Comparison of ENCODE assay signal across 8 cellular contexts in genomic region chr20:31572042-31572700, GRCh38. TPM values are rescaled to one million over a fixed set of nuclear protein-coding genes. Genes with fewer than 3 reads are reported as not detected.
DNase-seq lines count a peak whose midpoint lies in the region; ATAC-seq, FAIRE-seq and TF ChIP-seq lines count a peak whose summit lies in the region.

No MANE protein-coding gene starts in this region.

- H3K27ac ChIP-seq in astrocyte (ENCODE audit: low read depth, low read length): peak overlapping the region; percentile 83
- peak overlapping the region; percentile 73 to 97 for H3K27ac ChIP-seq in lung (ENCODE audit: low read depth in 1 of 2, low read length in 1 of 2)
- peak overlapping the region; percentile 88 to 95 for H3K27ac ChIP-seq in uterus

- H3K36me3 ChIP-seq in astrocyte (ENCODE audit: insufficient read depth, low read length): no peaks in the 10 kb centered on the region
- peaks cover 0 to 19% of the 10 kb centered on the region in 2 donors for H3K36me3 ChIP-seq in lung (ENCODE audit: control insufficient read depth in 2 of 2, insufficient read depth in 2 of 2, low read length in 2 of 2)
- no peaks in the 10 kb centered on the region for H3K36me3 ChIP-seq in uterus

- peaks cover 56% of the 10 kb centered on the region for H3K4me1 ChIP-seq in astrocyte (ENCODE audit: insufficient read depth, low read length)
- H3K4me1 ChIP-seq in lung (ENCODE audit: control insufficient read depth in 2 of 2, insufficient read depth in 2 of 2, low read length in 2 of 2): peaks cover 0 to 12% of the 10 kb centered on the region in 2 donors
- H3K4me1 ChIP-seq in uterus: peaks cover 0 to 3% of the 10 kb centered on the region in 2 donors

- H3K9me3 ChIP-seq in astrocyte (ENCODE audit: insufficient read depth, low read depth, low read length): no peaks in the 10 kb centered on the region
- no peaks in the 10 kb centered on the region for H3K9me3 ChIP-seq in lung (ENCODE audit: control insufficient read depth in 2 of 2, insufficient read depth in 1 of 2, low read length in 1 of 2)
- no peaks in the 10 kb centered on the region for H3K9me3 ChIP-seq in uterus

- no peaks in the 10 kb centered on the region for H3K9me3 Mint-ChIP-seq in astrocyte (ENCODE audit: unreplicated experiment)

- WGBS in lung, 2 donors: 20 to 24% methylated on average over 17 of the region's 17 CpGs

- H3K27me3 Mint-ChIP-seq in astrocyte (ENCODE audit: low read depth, unreplicated experiment): peaks cover under 1% of the 10 kb centered on the region

- no peak for ATAC-seq in lung (ENCODE audit: insufficient read depth, low FRiP score)

- H3K27me3 ChIP-seq in astrocyte (ENCODE audit: insufficient read depth, low read length): no peaks in the 10 kb centered on the region
- H3K27me3 ChIP-seq in lung (ENCODE audit: control insufficient read depth, insufficient read depth): no peaks in the 10 kb centered on the region
- no peaks in the 10 kb centered on the region for H3K27me3 ChIP-seq in uterus

- peak overlapping the region; percentile 79 for H3K27ac Mint-ChIP-seq in astrocyte (ENCODE audit: unreplicated experiment)

- H2AFZ ChIP-seq in astrocyte (ENCODE audit: low read depth, low read length): peak overlapping the region; percentile 8

- H3K36me3 Mint-ChIP-seq in astrocyte (ENCODE audit: low read depth, unreplicated experiment): peaks cover 8% of the 10 kb centered on the region

- DNase-seq in NCI-H526 (lab: John Stamatoyannopoulos, UW) (peak; percentile 87 to 91), NCI-H526 treated with DMSO at 0.1 percent for 48 hours (lab: John Stamatoyannopoulos, UW) (no peak), LNCaP clone FGC (ENCODE audit: low read depth) (no peak), astrocyte (ENCODE audit: low read depth) (no peak), lung (ENCODE audit: low spot score) (no peak), uterus (no peak), dermis blood vessel endothelial cell (no peak)
- DNase-seq in stimulated activated CD4-positive, alpha-beta T cell treated with anti-CD3 and anti-CD28 coated beads, Interleukin-2, amount 100 ng/mL, for 48 hours: no peak

- no peak for TF ChIP-seq POLR2A in uterus (IDR thresholded peaks at IDR 0.05)

- no peak for FAIRE-seq in astrocyte (lab: Jason Lieb, UNC)

- H3K4me1 Mint-ChIP-seq in astrocyte (ENCODE audit: low read depth, unreplicated experiment): peaks cover 42% of the 10 kb centered on the region

- peak overlapping the region; percentile 72 for H3K4me3 Mint-ChIP-seq in astrocyte (ENCODE audit: unreplicated experiment)

- peak overlapping the region; percentile 82 for H3K9ac ChIP-seq in astrocyte (ENCODE audit: low read length)

- intact Hi-C loops in uterus (cut with DNase I; ENCODE audit: low total_unique reads): no loop called here

- peaks cover 3% of the 10 kb centered on the region for H4K20me1 ChIP-seq in astrocyte (ENCODE audit: insufficient read depth, low read length)

- H3K4me3 ChIP-seq in LNCaP clone FGC (ENCODE audit: low read depth, low read length) (peak overlapping the region; percentile 59), astrocyte (ENCODE audit: insufficient read depth, low read depth, low read length) (no peak overlapping the region), lung (no peak overlapping the region), uterus (peak overlapping the region; percentile 40 to 48)

- no peaks in the 10 kb centered on the region for H3K79me2 ChIP-seq in astrocyte (ENCODE audit: insufficient read depth, low read length)

- TF ChIP-seq CTCF in LNCaP clone FGC (IDR thresholded peaks at IDR 0.05; ENCODE audit: control insufficient read depth, extremely low read depth, insufficient read depth): 0 out of 2 replicates have a peak, but pooled peaks have one; percentile 2
- no peak for TF ChIP-seq CTCF in astrocyte (IDR thresholded peaks at IDR 0.05; ENCODE audit: insufficient read depth, low read depth, low read length)
- TF ChIP-seq CTCF in lung (IDR thresholded peaks at IDR 0.05; ENCODE audit: control extremely low read depth, extremely low read depth): no peak
- TF ChIP-seq CTCF in uterus (IDR thresholded peaks at IDR 0.05): no peak

- H3K4me2 ChIP-seq in astrocyte (ENCODE audit: low read length): peak overlapping the region; percentile 97

RNA-seq across cellular contexts. Expression of gene ID1, which starts 32.9 kb away (rescaled TPM):
- total RNA-seq in astrocyte: 73.7 and 76.7 TPM in 2 replicates
- 100 to 1,000 TPM; 251 to 389 TPM for total RNA-seq in lung
- 100 to 1,000 TPM; 299 to 824 TPM for polyA plus RNA-seq in lung
- 100 to 1,000 TPM; 364 to 646 (median 505) TPM for total RNA-seq in uterus
- 768 and 1,287 TPM in 2 replicates for total RNA-seq in dermis blood vessel endothelial cell

RNA-seq across cellular contexts. Expression of gene HM13, which starts 57.9 kb away (rescaled TPM):
- 399 and 435 TPM in 2 replicates for total RNA-seq in astrocyte
- total RNA-seq in lung: 100 to 1,000 TPM in 1 of 2 donors, 10 to 100 TPM in 1; 53.5 to 237 TPM
- polyA plus RNA-seq in lung: 100 to 1,000 TPM; 173 to 249 TPM
- 100 to 1,000 TPM in 1 of 4 donors, 10 to 100 TPM in 3; 40.7 to 147 (median 56.0) TPM for total RNA-seq in uterus
- total RNA-seq in dermis blood vessel endothelial cell: 44.9 and 74.1 TPM in 2 replicates

Comparison
In these comparisons a context has a peak if more than half of its experiments do, and no peak if none do; other contexts are left out.
1. DNase-seq: peak in NCI-H526 (2 of 2); none in NCI-H526 treated with DMSO at 0.1 percent for 48 hours (single experiment), LNCaP clone FGC (single experiment), astrocyte (single experiment), lung (single experiment), uterus (0 of 2), stimulated activated CD4-positive, alpha-beta T cell treated with anti-CD3 and anti-CD28 coated beads, Interleukin-2, amount 100 ng/mL, for 48 hours (0 of 2) and dermis blood vessel endothelial cell (single experiment).
2. H3K4me3 ChIP-seq: peak in LNCaP clone FGC (single experiment) and uterus (2 of 2); none in astrocyte (single experiment) and lung (single experiment).
3. Peak in every context shown above with its lines, with median percentiles within 50 percentile points of each other: H3K27ac ChIP-seq.